ENCODE assay signal across 1 cellular context in genomic region chr6:2982464-2983121, GRCh38.
TF ChIP-seq lines count a peak whose summit lies in the region.

No MANE protein-coding gene starts in this region.

TF ChIP-seq in H1, 55 proteins besides CTCF, POLR2A, EP300 and RAD21:
- TF ChIP-seq JUN (IDR thresholded peaks at IDR 0.05; ENCODE audit: low read depth, low read length) (no peak), ZNF274 (IDR thresholded peaks at IDR 0.05; ENCODE audit: borderline replicate concordance, extremely low read depth, low read length) (no peak), KDM4A (IDR thresholded peaks at IDR 0.05; ENCODE audit: low read depth, low read length, severe bottlenecking) (no peak), SIRT6 (IDR thresholded peaks at IDR 0.05; ENCODE audit: low read length) (no peak)
